13 cellular contexts compared by ENCODE assay signal in genomic region chr12:112714166-112714565, GRCh38.
"Had no signal": no experiment of that assay in that cellular context is flagged by ENCODE, and none has a peak within 500 bp of the region (broad histone marks: within the 10 kb centered on the region; RNA-seq: fewer than 3 reads in every experiment).

No MANE protein-coding gene starts in this region.

- ATAC-seq: left lobe of liver, upper lobe of right lung had no signal

- H3K27ac Mint-ChIP-seq: activated naive CD8-positive, alpha-beta T cell; endodermal cell; nephron had no signal

- H3K9me3 ChIP-seq: esophagus muscularis mucosa, upper lobe of right lung had no signal

- H3K4me1 ChIP-seq: esophagus muscularis mucosa, upper lobe of right lung had no signal

- H3K9me3 Mint-ChIP-seq: endodermal cell, nephron had no signal

- DNase-seq: activated CD4-positive, alpha-beta T cell treated with anti-CD3 and anti-CD28 coated beads for 48 hours; activated effector memory CD4-positive, alpha-beta T cell treated with Interleukin-2 at 50 U/mL for 16 hours; dermis blood vessel endothelial cell; endodermal cell; mesenchymal stem cell; stimulated activated CD4-positive, alpha-beta T cell treated with anti-CD3 and anti-CD28 coated beads, Interleukin-12 subunit alpha, Interleukin-12 subunit beta, amount 100 ng/mL, for 4 hours; stimulated activated naive CD4-positive, alpha-beta T cell treated with Interleukin-2 at 50 U/mL for 16 hours; T-helper 1 cell; upper lobe of right lung had no signal

- H3K36me3 Mint-ChIP-seq: activated naive CD8-positive, alpha-beta T cell had no signal

- H3K27me3 ChIP-seq: esophagus muscularis mucosa, upper lobe of right lung had no signal

- H3K4me3 ChIP-seq: esophagus muscularis mucosa, upper lobe of right lung had no signal

- H3K36me3 ChIP-seq: esophagus muscularis mucosa, upper lobe of right lung had no signal

- H3K4me3 Mint-ChIP-seq: activated naive CD8-positive, alpha-beta T cell; endodermal cell; nephron had no signal

- H3K4me1 Mint-ChIP-seq: nephron had no signal

- H3K27ac ChIP-seq: esophagus muscularis mucosa, upper lobe of right lung had no signal
